In the genomic region with DNA sequence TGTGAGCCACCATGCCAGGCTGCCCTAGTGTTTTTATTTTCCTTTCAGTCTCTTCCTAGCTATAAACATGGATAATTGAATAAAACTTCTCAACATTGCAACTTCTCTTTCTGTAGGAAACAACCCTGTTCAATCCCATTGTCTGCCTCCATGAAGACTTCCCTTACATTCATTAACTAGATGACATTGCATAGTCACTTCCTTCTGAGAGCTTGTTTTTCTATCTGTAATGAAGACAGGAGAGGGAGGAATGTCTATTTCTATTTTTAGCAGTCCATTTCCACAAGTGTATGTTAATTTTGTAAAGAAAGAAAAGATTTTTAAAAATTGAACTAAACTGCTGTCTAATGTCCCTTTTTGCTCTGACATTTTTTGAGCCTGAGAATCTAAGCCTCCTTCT, we compare ENCODE assay signal across 18 cellular contexts. TPM values are rescaled to one million over a fixed set of nuclear protein-coding genes. Genes with fewer than 3 reads are reported as not detected.
DNase-seq lines count a peak whose midpoint lies in the region; ATAC-seq and TF ChIP-seq lines count a peak whose summit lies in the region.
"Had no signal": no experiment of that assay in that cellular context is flagged by ENCODE, and none has a peak within 500 bp of the region (broad histone marks: within the 10 kb centered on the region; RNA-seq: fewer than 3 reads in every experiment).

No MANE protein-coding gene starts in this region.

- no peaks in the 10 kb centered on the region for H3K36me3 ChIP-seq in osteoblast (ENCODE audit: insufficient read depth, low read length)

- TF ChIP-seq CTCF in choroid plexus epithelial cell (conservative IDR thresholded peaks at IDR 0.05; ENCODE audit: low read depth, low read length) (no peak), osteoblast (IDR thresholded peaks at IDR 0.05; ENCODE audit: extremely low read depth, low read depth, low read length) (no peak)

- in situ Hi-C loops in Caki2 (cut with HindIII; ENCODE audit: low pct_unique_long_range_greater_than_20kb, low sequenced_read_pairs) (no loop called here), KBM-7 (cut with MboI; ENCODE audit: low pct_unique_long_range_greater_than_20kb, low sequenced_read_pairs) (no loop called here)

- no peak overlapping the region for H3K27ac ChIP-seq in caudate nucleus (ENCODE audit: low read depth, low read length)
- H3K27ac ChIP-seq in osteoblast (ENCODE audit: low read depth, low read length), result no peak overlapping the region

- no peaks in the 10 kb centered on the region for H3K9me3 ChIP-seq in osteoblast (ENCODE audit: low read depth, low read length)

- H3K79me2 ChIP-seq in osteoblast (ENCODE audit: insufficient read depth, low read length), result no peaks in the 10 kb centered on the region

- no peak for ATAC-seq in HG03439 (IDR thresholded peaks at IDR 0.05; ENCODE audit: unreplicated experiment)
- ATAC-seq: GM12878, K562 had no signal

- no peaks in the 10 kb centered on the region for H3K4me1 ChIP-seq in osteoblast (ENCODE audit: insufficient read depth, low read length)

- DNase-seq in Caki2 (ENCODE audit: low read depth) (peak; percentile 18), KBM-7 (peak; percentile 37), choroid plexus epithelial cell (ENCODE audit: low read depth) (peak; percentile 13), kidney tubule cell (ENCODE audit: low spot score) (peak; percentile 58), caudate nucleus (lab: John Stamatoyannopoulos, UW) (no peak), NCI-H2227 treated with DMSO at 0.1 percent for 48 hours (lab: John Stamatoyannopoulos, UW) (no peak), osteoblast (ENCODE audit: insufficient read length, low spot score, missing footprints) (no peak)
- DNase-seq: DMS79 treated with DMSO at 0.1 percent for 48 hours, H7, NCI-H1105 treated with DMSO at 0.1 percent for 48 hours, NCI-H2029 treated with DMSO at 0.1 percent for 48 hours, NCI-H446 treated with DMSO at 0.1 percent for 48 hours, NCI-H526 treated with DMSO at 0.1 percent for 48 hours, OCI-M1, Right ventricle myocardium superior had no signal

- H2AFZ ChIP-seq in osteoblast (ENCODE audit: low read length), result no peak overlapping the region

- H3K4me3 ChIP-seq in choroid plexus epithelial cell (ENCODE audit: low read depth, low read length) (no peak overlapping the region), osteoblast (ENCODE audit: insufficient read depth, low read length) (no peak overlapping the region)
- H3K4me3 ChIP-seq: GM12878, K562 had no signal

- H4K20me1 ChIP-seq in osteoblast (ENCODE audit: insufficient read depth, low read length), result no peaks in the 10 kb centered on the region

- H3K4me2 ChIP-seq in osteoblast (ENCODE audit: insufficient read depth, low read length), result no peak overlapping the region

- peaks cover 3% of the 10 kb centered on the region for H3K27me3 ChIP-seq in osteoblast (ENCODE audit: insufficient read depth, low read length)

RNA-seq across cellular contexts. Expression of gene MELK, which starts 55.6 kb away (rescaled TPM):
- 23.3 and 27.1 TPM in 2 replicates for total RNA-seq in Caki2 (2014; rRNA removed; shearing (Covaris generic); ENCODE audit: low replicate concordance)
- total RNA-seq in osteoblast, result 8.3 and 9.4 TPM in 2 replicates

Comparison
In these comparisons a context has a peak if more than half of its experiments do, and no peak if none do; other contexts are left out.
1. DNase-seq: peak in Caki2 (single experiment), KBM-7 (single experiment), choroid plexus epithelial cell (single experiment) and kidney tubule cell (single experiment); none in caudate nucleus (0 of 61), NCI-H2227 treated with DMSO at 0.1 percent for 48 hours (single experiment) and osteoblast (single experiment).